8 cellular contexts compared by ENCODE assay signal in the genomic region with DNA sequence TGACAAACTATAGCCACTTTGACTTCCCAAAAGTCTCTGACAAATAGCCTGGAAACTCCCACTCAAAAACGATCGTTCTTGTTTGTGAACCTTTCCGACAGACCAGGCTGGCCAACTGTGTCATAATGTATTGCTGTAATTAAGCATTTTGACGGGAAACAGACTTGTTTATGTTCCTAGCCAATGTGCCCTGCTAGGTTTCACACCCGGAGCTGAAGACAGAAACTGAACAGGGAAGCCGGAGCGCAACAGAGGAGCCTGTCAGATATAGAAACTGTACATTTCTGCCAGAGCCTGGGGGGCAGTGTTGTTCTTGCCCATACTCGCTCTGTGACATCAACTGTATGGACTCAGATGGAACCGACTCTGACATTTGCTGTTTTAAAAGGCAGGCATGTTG. TPM values are rescaled to one million over a fixed set of nuclear protein-coding genes. Genes with fewer than 3 reads are reported as not detected.
DNase-seq lines count a peak whose midpoint lies in the region; ATAC-seq, FAIRE-seq and TF ChIP-seq lines count a peak whose summit lies in the region.

No MANE protein-coding gene starts in this region.

- H3K4me1 ChIP-seq in GM23248 (ENCODE audit: insufficient read depth) (no peaks in the 10 kb centered on the region), OCI-LY3 (ENCODE audit: low read length) (peaks cover 9% of the 10 kb centered on the region)

- H3K4me2 ChIP-seq in GM23248 (ENCODE audit: unreplicated experiment) (no peak overlapping the region), OCI-LY3 (ENCODE audit: low read length) (peak overlapping the region; percentile 96)

- H3F3A ChIP-seq in GM23248 (ENCODE audit: insufficient read depth), result no peaks in the 10 kb centered on the region

- no peak overlapping the region for H3K9ac ChIP-seq in GM23248
- H3K9ac ChIP-seq in OCI-LY3 (ENCODE audit: low read length), result peak overlapping the region; percentile 72

- 0 out of 2 replicates have a peak overlapping the region, but pooled peaks have one; percentile 29 for H2AFZ ChIP-seq in GM23248
- H2AFZ ChIP-seq in OCI-LY3 (ENCODE audit: low read depth, low read length), result peak overlapping the region; percentile 97

- DNase-seq in D721Med (ENCODE audit: insufficient read length, low spot score) (no peak), GM23248 (no peak), epithelial cell of esophagus (ENCODE audit: low read depth) (peak; percentile 47), NCI-H510A (lab: John Stamatoyannopoulos, UW) (no peak), cardiac septum (ENCODE audit: low spot score) (no peak)
- DNase-seq in stimulated activated CD4-positive, alpha-beta T cell treated with anti-CD3 and anti-CD28 coated beads, TNF-alpha, amount 100 ng/mL, for 48 hours (ENCODE audit: low read depth in 3 of 3), result peak in 2 of 3 donors; percentile 27 to 40

- no peaks in the 10 kb centered on the region for H4K20me1 ChIP-seq in GM23248 (ENCODE audit: insufficient read depth)
- H4K20me1 ChIP-seq in OCI-LY3 (ENCODE audit: insufficient read depth, low read length), result no peaks in the 10 kb centered on the region

- H3K27me3 ChIP-seq in GM23248 (replicated peaks; ENCODE audit: insufficient read depth) (no peaks in the 10 kb centered on the region), OCI-LY3 (ENCODE audit: low read depth, low read length) (no peaks in the 10 kb centered on the region)

- TF ChIP-seq CTCF in D721Med (IDR thresholded peaks at IDR 0.05; ENCODE audit: insufficient read depth, missing control alignments) (peak; percentile 1), OCI-LY3 (IDR thresholded peaks at IDR 0.05; ENCODE audit: low read depth, low read length) (peak; percentile 72), epithelial cell of esophagus (IDR thresholded peaks at IDR 0.05; ENCODE audit: insufficient read depth, low read depth, low read length, missing control alignments) (no peak)

- in situ Hi-C loops in GM23248 (cut with MboI), result no loop called here

- no peak for FAIRE-seq in D721Med (lab: Jason Lieb, UNC)

- 9 to 11% methylated on average over 9 of the region's 9 CpGs for WGBS in GM23248 (ENCODE audit: low coverage in 1 of 2, low lambda C conversion rate in 2 of 2, missing lambda C conversion rate in 2 of 2), 2 experiments

- no peaks in the 10 kb centered on the region for H3K9me2 ChIP-seq in GM23248 (ENCODE audit: insufficient read depth)

- intact Hi-C loops in cardiac septum (cut with DNase I), result no loop called here

- H3K36me3 ChIP-seq in GM23248 (ENCODE audit: low read depth), result no peaks in the 10 kb centered on the region
- no peaks in the 10 kb centered on the region for H3K36me3 ChIP-seq in OCI-LY3 (replicated peaks; ENCODE audit: low read depth, low read length)

- no peaks in the 10 kb centered on the region for H3K9me3 ChIP-seq in GM23248 (ENCODE audit: low read depth)
- H3K9me3 ChIP-seq in OCI-LY3 (ENCODE audit: insufficient read depth, low read length), result no peaks in the 10 kb centered on the region

- H3K79me2 ChIP-seq in GM23248 (ENCODE audit: insufficient read depth), result no peaks in the 10 kb centered on the region
- H3K79me2 ChIP-seq in OCI-LY3 (ENCODE audit: low read length), result no peaks in the 10 kb centered on the region

- H3K27ac ChIP-seq in GM23248 (no peak overlapping the region), OCI-LY3 (ENCODE audit: low read length) (no peak overlapping the region)

- ATAC-seq in GM19397 (IDR thresholded peaks at IDR 0.05; ENCODE audit: unreplicated experiment), result no peak

- H3K4me3 ChIP-seq in GM23248 (no peak overlapping the region), OCI-LY3 (ENCODE audit: low read length) (peak overlapping the region; percentile 77), epithelial cell of esophagus (ENCODE audit: low read length) (no peak overlapping the region)

RNA-seq across cellular contexts. Expression of a gene that starts 55.3 kb away (rescaled TPM):
- total RNA-seq in GM23248 (2014; rRNA removed; shearing (Covaris generic)), result not detected in 2 replicates
- polyA plus RNA-seq in GM23248 (2016; fragmentation: Nextera tagmentation; extraction: Ambion mirVana), result not detected in 2 replicates
- total RNA-seq in cardiac septum, result not detected

Comparison
In these comparisons a context has a peak if more than half of its experiments do, and no peak if none do; other contexts are left out.
1. DNase-seq: peak in epithelial cell of esophagus (single experiment) and stimulated activated CD4-positive, alpha-beta T cell treated with anti-CD3 and anti-CD28 coated beads, TNF-alpha, amount 100 ng/mL, for 48 hours (2 of 3); none in D721Med (single experiment), GM23248 (single experiment), NCI-H510A (single experiment) and cardiac septum (single experiment).